In the genomic region with DNA sequence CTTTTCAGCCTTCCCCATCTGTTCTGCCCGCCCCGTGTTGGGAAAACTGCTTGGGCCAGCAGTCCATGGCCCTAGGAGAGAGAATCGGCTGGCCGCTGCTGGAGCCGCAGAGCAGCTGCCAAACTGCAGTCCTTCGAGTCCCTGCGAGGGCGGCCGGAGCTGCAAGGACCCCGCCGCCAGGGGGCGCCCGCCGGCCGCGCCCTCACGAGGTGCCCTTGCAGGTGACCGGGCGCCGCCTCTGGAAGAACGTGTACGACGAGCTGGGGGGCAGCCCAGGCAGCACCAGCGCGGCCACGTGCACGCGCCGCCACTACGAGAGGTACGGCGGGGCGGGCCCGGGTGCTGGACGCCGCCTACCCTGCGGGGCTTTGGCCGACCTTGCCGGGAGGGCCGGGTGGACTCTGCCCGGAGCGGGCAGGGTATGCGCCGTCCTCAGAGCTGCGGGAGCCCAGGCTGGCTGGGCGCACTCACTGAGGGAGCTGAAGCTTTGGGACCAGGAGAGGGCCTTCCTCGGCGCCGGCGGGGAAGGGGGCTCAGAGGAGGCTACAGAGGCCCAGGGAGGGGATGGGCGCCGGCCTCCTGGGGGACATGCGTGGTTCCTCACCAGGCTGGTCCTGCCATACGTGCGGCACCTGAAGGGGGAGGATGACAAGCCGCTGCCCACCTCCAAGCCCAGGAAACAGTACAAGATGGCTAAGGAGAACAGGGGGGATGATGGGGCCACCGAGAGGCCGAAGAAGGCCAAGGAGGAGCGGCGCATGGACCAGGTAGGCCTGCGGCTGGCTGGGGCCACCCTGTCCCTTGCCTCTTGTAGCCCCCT, we compare ENCODE assay signal across 1 cellular context.
TF ChIP-seq lines count a peak whose summit lies in the region.

No MANE protein-coding gene starts in this region.

TF ChIP-seq in HepG2, 621 proteins besides CTCF, POLR2A, EP300 and RAD21 (continued from another document and continues in another):
- TF ChIP-seq ZNF232 (CRISPR knock-in tag; IDR thresholded peaks at IDR 0.05; ENCODE audit: borderline replicate concordance) (peak; percentile 93), PCBP2 (optimal IDR thresholded peaks at IDR 0.05; ENCODE audit: low read depth, low read length, poor library complexity, severe bottlenecking) (no peak), TAF15 (IDR thresholded peaks at IDR 0.05; ENCODE audit: low read depth, low read length, poor library complexity, severe bottlenecking) (no peak), ZNF775 (CRISPR knock-in tag; IDR thresholded peaks at IDR 0.05; ENCODE audit: borderline replicate concordance) (no peak), PRMT3 (CRISPR knock-in tag; IDR thresholded peaks at IDR 0.05; ENCODE audit: borderline replicate concordance, low read depth) (no peak), ZNF607 (CRISPR knock-in tag; IDR thresholded peaks at IDR 0.05; ENCODE audit: borderline replicate concordance) (no peak; the same call in 1 of the 2 replicates), NRL (CRISPR knock-in tag; IDR thresholded peaks at IDR 0.05; ENCODE audit: borderline replicate concordance) (no peak; the same call in 1 of the 2 replicates), MIER3 (CRISPR knock-in tag; IDR thresholded peaks at IDR 0.05; ENCODE audit: borderline replicate concordance) (0 out of 2 replicates have a peak, but pooled peaks have one; percentile 65), ZNF670 (CRISPR knock-in tag; IDR thresholded peaks at IDR 0.05; ENCODE audit: borderline replicate concordance) (peak; percentile 55; the same call in 1 of the 2 replicates), TBL1XR1 (IDR thresholded peaks at IDR 0.05; ENCODE audit: borderline replicate concordance, low read length, partially characterized antibody) (peak; percentile 77), SMAD3 (CRISPR knock-in tag; IDR thresholded peaks at IDR 0.05) (peak; percentile 85; the same call in 1 of the 2 replicates), NFRKB (IDR thresholded peaks at IDR 0.05) (no peak), SPEN (CRISPR knock-in tag; IDR thresholded peaks at IDR 0.05; ENCODE audit: low read depth) (peak; percentile 92), ZNF550 (CRISPR knock-in tag; IDR thresholded peaks at IDR 0.05; ENCODE audit: borderline replicate concordance) (peak; percentile 96; the same call in 1 of the 2 replicates), YEATS2 (CRISPR knock-in tag; IDR thresholded peaks at IDR 0.05; ENCODE audit: borderline replicate concordance) (peak; percentile 88), HNF4G (IDR thresholded peaks at IDR 0.05; ENCODE audit: borderline replicate concordance, low read depth, low read length) (peak; percentile 71), HNF4G (CRISPR knock-in tag; IDR thresholded peaks at IDR 0.05; ENCODE audit: borderline replicate concordance, low read depth) (peak; percentile 95), AGO1 (IDR thresholded peaks at IDR 0.05; ENCODE audit: low read depth, low read length, poor library complexity, severe bottlenecking) (no peak), NFATC3 (CRISPR knock-in tag; IDR thresholded peaks at IDR 0.05) (no peak), ZNF460 (CRISPR knock-in tag; IDR thresholded peaks at IDR 0.05; ENCODE audit: borderline replicate concordance) (no peak), SRSF1 (optimal IDR thresholded peaks at IDR 0.05; ENCODE audit: low read depth, low read length) (no peak), ZNF543 (CRISPR knock-in tag; IDR thresholded peaks at IDR 0.05) (peak; percentile 48; the same call in 1 of the 2 replicates), SP1 (IDR thresholded peaks at IDR 0.05) (no peak), SP1 (CRISPR knock-in tag; IDR thresholded peaks at IDR 0.05) (peak; percentile 77; the same call in 1 of the 2 replicates), SNAI1 (CRISPR knock-in tag; IDR thresholded peaks at IDR 0.05; ENCODE audit: borderline replicate concordance) (peak; percentile 54), ZNF766 (CRISPR knock-in tag; IDR thresholded peaks at IDR 0.05; ENCODE audit: borderline replicate concordance) (peak; percentile 94)
- TF ChIP-seq, protein P1, sequence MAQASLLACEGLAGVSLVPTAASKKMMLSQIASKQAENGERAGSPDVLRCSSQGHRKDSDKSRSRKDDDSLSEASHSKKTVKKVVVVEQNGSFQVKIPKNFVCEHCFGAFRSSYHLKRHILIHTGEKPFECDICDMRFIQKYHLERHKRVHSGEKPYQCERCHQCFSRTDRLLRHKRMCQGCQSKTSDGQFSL (CRISPR knock-in tag; IDR thresholded peaks at IDR 0.05): peak; percentile 91
- TF ChIP-seq, protein P2, sequence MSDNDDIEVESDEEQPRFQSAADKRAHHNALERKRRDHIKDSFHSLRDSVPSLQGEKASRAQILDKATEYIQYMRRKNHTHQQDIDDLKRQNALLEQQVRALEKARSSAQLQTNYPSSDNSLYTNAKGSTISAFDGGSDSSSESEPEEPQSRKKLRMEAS (IDR thresholded peaks at IDR 0.05): peak; percentile 100
- TF ChIP-seq, protein P3, sequence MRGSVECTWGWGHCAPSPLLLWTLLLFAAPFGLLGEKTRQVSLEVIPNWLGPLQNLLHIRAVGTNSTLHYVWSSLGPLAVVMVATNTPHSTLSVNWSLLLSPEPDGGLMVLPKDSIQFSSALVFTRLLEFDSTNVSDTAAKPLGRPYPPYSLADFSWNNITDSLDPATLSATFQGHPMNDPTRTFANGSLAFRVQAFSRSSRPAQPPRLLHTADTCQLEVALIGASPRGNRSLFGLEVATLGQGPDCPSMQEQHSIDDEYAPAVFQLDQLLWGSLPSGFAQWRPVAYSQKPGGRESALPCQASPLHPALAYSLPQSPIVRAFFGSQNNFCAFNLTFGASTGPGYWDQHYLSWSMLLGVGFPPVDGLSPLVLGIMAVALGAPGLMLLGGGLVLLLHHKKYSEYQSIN (CRISPR knock-in tag; IDR thresholded peaks at IDR 0.05; ENCODE audit: borderline replicate concordance): no peak
- TF ChIP-seq, protein P4, sequence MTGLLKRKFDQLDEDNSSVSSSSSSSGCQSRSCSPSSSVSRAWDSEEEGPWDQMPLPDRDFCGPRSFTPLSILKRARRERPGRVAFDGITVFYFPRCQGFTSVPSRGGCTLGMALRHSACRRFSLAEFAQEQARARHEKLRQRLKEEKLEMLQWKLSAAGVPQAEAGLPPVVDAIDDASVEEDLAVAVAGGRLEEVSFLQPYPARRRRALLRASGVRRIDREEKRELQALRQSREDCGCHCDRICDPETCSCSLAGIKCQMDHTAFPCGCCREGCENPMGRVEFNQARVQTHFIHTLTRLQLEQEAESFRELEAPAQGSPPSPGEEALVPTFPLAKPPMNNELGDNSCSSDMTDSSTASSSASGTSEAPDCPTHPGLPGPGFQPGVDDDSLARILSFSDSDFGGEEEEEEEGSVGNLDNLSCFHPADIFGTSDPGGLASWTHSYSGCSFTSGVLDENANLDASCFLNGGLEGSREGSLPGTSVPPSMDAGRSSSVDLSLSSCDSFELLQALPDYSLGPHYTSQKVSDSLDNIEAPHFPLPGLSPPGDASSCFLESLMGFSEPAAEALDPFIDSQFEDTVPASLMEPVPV (CRISPR knock-in tag; IDR thresholded peaks at IDR 0.05): peak; percentile 93
- TF ChIP-seq, protein P5, sequence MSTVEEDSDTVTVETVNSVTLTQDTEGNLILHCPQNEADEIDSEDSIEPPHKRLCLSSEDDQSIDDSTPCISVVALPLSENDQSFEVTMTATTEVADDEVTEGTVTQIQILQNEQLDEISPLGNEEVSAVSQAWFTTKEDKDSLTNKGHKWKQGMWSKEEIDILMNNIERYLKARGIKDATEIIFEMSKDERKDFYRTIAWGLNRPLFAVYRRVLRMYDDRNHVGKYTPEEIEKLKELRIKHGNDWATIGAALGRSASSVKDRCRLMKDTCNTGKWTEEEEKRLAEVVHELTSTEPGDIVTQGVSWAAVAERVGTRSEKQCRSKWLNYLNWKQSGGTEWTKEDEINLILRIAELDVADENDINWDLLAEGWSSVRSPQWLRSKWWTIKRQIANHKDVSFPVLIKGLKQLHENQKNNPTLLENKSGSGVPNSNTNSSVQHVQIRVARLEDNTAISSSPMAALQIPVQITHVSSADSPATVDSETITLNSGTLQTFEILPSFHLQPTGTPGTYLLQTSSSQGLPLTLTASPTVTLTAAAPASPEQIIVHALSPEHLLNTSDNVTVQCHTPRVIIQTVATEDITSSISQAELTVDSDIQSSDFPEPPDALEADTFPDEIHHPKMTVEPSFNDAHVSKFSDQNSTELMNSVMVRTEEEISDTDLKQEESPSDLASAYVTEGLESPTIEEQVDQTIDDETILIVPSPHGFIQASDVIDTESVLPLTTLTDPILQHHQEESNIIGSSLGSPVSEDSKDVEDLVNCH (CRISPR knock-in tag; IDR thresholded peaks at IDR 0.05): no peak
- TF ChIP-seq, protein P6, sequence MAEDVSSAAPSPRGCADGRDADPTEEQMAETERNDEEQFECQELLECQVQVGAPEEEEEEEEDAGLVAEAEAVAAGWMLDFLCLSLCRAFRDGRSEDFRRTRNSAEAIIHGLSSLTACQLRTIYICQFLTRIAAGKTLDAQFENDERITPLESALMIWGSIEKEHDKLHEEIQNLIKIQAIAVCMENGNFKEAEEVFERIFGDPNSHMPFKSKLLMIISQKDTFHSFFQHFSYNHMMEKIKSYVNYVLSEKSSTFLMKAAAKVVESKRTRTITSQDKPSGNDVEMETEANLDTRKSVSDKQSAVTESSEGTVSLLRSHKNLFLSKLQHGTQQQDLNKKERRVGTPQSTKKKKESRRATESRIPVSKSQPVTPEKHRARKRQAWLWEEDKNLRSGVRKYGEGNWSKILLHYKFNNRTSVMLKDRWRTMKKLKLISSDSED (CRISPR knock-in tag; IDR thresholded peaks at IDR 0.05): no peak
- TF ChIP-seq, protein P7, sequence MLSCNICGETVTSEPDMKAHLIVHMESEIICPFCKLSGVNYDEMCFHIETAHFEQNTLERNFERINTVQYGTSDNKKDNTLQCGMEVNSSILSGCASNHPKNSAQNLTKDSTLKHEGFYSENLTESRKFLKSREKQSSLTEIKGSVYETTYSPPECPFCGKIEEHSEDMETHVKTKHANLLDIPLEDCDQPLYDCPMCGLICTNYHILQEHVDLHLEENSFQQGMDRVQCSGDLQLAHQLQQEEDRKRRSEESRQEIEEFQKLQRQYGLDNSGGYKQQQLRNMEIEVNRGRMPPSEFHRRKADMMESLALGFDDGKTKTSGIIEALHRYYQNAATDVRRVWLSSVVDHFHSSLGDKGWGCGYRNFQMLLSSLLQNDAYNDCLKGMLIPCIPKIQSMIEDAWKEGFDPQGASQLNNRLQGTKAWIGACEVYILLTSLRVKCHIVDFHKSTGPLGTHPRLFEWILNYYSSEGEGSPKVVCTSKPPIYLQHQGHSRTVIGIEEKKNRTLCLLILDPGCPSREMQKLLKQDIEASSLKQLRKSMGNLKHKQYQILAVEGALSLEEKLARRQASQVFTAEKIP (CRISPR knock-in tag; IDR thresholded peaks at IDR 0.05; ENCODE audit: borderline replicate concordance): no peak
- TF ChIP-seq, protein P8, sequence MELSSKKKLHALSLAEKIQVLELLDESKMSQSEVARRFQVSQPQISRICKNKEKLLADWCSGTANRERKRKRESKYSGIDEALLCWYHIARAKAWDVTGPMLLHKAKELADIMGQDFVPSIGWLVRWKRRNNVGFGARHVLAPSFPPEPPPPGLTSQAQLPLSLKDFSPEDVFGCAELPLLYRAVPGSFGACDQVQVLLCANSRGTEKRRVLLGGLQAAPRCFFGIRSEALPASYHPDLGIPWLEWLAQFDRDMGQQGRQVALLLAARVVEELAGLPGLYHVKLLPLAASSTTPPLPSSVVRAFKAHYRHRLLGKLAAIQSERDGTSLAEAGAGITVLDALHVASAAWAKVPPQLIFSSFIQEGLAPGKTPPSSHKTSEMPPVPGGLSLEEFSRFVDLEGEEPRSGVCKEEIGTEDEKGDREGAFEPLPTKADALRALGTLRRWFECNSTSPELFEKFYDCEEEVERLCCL (CRISPR knock-in tag; IDR thresholded peaks at IDR 0.05; ENCODE audit: borderline replicate concordance): no peak
- TF ChIP-seq, protein P9, sequence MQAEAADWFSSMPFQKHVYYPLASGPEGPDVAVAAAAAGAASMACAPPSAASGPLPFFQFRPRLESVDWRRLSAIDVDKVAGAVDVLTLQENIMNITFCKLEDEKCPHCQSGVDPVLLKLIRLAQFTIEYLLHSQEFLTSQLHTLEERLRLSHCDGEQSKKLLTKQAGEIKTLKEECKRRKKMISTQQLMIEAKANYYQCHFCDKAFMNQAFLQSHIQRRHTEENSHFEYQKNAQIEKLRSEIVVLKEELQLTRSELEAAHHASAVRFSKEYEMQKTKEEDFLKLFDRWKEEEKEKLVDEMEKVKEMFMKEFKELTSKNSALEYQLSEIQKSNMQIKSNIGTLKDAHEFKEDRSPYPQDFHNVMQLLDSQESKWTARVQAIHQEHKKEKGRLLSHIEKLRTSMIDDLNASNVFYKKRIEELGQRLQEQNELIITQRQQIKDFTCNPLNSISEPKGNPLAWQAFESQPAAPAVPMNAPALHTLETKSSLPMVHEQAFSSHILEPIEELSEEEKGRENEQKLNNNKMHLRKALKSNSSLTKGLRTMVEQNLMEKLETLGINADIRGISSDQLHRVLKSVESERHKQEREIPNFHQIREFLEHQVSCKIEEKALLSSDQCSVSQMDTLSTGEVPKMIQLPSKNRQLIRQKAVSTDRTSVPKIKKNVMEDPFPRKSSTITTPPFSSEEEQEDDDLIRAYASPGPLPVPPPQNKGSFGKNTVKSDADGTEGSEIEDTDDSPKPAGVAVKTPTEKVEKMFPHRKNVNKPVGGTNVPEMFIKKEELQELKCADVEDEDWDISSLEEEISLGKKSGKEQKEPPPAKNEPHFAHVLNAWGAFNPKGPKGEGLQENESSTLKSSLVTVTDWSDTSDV (CRISPR knock-in tag; IDR thresholded peaks at IDR 0.05): peak; percentile 13; the same call in 1 of the 2 replicates
- TF ChIP-seq, protein P10, sequence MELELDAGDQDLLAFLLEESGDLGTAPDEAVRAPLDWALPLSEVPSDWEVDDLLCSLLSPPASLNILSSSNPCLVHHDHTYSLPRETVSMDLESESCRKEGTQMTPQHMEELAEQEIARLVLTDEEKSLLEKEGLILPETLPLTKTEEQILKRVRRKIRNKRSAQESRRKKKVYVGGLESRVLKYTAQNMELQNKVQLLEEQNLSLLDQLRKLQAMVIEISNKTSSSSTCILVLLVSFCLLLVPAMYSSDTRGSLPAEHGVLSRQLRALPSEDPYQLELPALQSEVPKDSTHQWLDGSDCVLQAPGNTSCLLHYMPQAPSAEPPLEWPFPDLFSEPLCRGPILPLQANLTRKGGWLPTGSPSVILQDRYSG (CRISPR knock-in tag; IDR thresholded peaks at IDR 0.05): peak; percentile 84; the same call in 1 of the 2 replicates
- TF ChIP-seq, protein P11, sequence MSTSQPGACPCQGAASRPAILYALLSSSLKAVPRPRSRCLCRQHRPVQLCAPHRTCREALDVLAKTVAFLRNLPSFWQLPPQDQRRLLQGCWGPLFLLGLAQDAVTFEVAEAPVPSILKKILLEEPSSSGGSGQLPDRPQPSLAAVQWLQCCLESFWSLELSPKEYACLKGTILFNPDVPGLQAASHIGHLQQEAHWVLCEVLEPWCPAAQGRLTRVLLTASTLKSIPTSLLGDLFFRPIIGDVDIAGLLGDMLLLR (CRISPR knock-in tag; IDR thresholded peaks at IDR 0.05): peak; percentile 86; the same call in 1 of the 2 replicates
- TF ChIP-seq, protein P12, sequence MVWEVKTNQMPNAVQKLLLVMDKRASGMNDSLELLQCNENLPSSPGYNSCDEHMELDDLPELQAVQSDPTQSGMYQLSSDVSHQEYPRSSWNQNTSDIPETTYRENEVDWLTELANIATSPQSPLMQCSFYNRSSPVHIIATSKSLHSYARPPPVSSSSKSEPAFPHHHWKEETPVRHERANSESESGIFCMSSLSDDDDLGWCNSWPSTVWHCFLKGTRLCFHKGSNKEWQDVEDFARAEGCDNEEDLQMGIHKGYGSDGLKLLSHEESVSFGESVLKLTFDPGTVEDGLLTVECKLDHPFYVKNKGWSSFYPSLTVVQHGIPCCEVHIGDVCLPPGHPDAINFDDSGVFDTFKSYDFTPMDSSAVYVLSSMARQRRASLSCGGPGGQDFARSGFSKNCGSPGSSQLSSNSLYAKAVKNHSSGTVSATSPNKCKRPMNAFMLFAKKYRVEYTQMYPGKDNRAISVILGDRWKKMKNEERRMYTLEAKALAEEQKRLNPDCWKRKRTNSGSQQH (CRISPR knock-in tag; IDR thresholded peaks at IDR 0.05; ENCODE audit: low read depth): peak; percentile 78
